8 cellular contexts compared by ENCODE assay signal in the genomic region with DNA sequence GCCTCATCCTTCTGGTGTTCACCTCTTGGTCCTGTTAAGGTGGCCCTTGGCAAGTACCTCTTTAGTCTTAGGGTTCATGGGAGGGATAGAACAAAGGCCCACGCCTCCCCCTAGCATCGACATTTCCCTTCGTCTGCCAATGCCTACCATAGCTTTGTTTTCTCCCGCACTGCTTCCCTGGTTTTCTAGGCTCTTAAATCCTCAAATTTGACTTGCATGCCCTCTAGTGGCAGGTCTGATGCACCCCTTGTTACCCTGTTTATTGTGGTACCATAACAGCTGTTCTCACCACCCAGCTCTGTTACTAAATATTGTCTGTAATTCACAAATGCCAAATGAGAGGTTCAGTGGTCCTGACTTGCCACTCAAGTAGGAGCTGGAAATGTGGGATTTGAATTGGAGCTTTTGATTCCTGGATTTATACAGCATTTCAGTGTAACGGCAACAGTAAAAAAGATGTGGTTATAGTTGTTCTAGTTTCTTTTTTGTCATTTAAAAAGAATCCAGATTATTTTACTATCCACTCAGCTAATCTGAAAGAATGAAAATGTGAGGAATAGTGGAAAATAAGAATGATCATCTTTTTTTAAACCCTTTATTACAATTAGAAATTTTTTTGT.
DNase-seq lines count a peak whose midpoint lies in the region; ATAC-seq, FAIRE-seq and TF ChIP-seq lines count a peak whose summit lies in the region.

No MANE protein-coding gene starts in this region.

- H3K27me3 ChIP-seq in astrocyte (ENCODE audit: insufficient read depth, low read length) (no peaks in the 10 kb centered on the region), hepatocyte (no peaks in the 10 kb centered on the region), smooth muscle cell (ENCODE audit: low read depth) (no peaks in the 10 kb centered on the region)

- no peaks in the 10 kb centered on the region for H3K9me3 Mint-ChIP-seq in astrocyte (ENCODE audit: unreplicated experiment)

- no peaks in the 10 kb centered on the region for H3K4me1 Mint-ChIP-seq in astrocyte (ENCODE audit: low read depth, unreplicated experiment)

- H3K36me3 ChIP-seq in astrocyte (ENCODE audit: insufficient read depth, low read length): no peaks in the 10 kb centered on the region
- no peaks in the 10 kb centered on the region for H3K36me3 ChIP-seq in hepatocyte (replicated peaks; ENCODE audit: insufficient read depth, low read depth)
- H3K36me3 ChIP-seq in smooth muscle cell (ENCODE audit: low read depth): no peaks in the 10 kb centered on the region

- TF ChIP-seq CTCF in astrocyte (IDR thresholded peaks at IDR 0.05; ENCODE audit: insufficient read depth, low read depth, low read length) (peak; percentile 70), hepatocyte (IDR thresholded peaks at IDR 0.05; ENCODE audit: poor library complexity) (peak; percentile 66), smooth muscle cell (IDR thresholded peaks at IDR 0.05; ENCODE audit: borderline replicate concordance, insufficient read depth, poor library complexity, severe bottlenecking) (peak; percentile 70)

- no peak overlapping the region for H3K27ac Mint-ChIP-seq in astrocyte (ENCODE audit: unreplicated experiment)

- H3K9ac ChIP-seq in astrocyte (ENCODE audit: low read length) (no peak overlapping the region), smooth muscle cell (ENCODE audit: low read depth) (no peak overlapping the region)

- no peaks in the 10 kb centered on the region for H3K27me3 Mint-ChIP-seq in astrocyte (ENCODE audit: low read depth, unreplicated experiment)

- H2AFZ ChIP-seq in astrocyte (ENCODE audit: low read depth, low read length): no peak overlapping the region
- H2AFZ ChIP-seq in hepatocyte: no peak overlapping the region
- H2AFZ ChIP-seq in smooth muscle cell (ENCODE audit: low read depth): no peak overlapping the region

- H3K27ac ChIP-seq in astrocyte (ENCODE audit: low read depth, low read length) (no peak overlapping the region), hepatocyte (no peak overlapping the region), smooth muscle cell (ENCODE audit: low read depth) (no peak overlapping the region)

- DNase-seq in Ammon's horn (ENCODE audit: low spot score) (peak; percentile 79), GM19240 (ENCODE audit: insufficient read length, low spot score) (peak; percentile 4), NCI-H1417 treated with DMSO at 0.1 percent for 48 hours (lab: John Stamatoyannopoulos, UW) (peak; percentile 29), SKM-1 (lab: John Stamatoyannopoulos, UW; ENCODE audit: unreplicated experiment) (peak; percentile 12), astrocyte (ENCODE audit: low read depth) (no peak), hepatocyte (ENCODE audit: low spot score) (peak; percentile 80), smooth muscle cell (lab: John Stamatoyannopoulos, UW; ENCODE audit: unreplicated experiment) (no peak)

- H3K4me3 Mint-ChIP-seq in astrocyte (ENCODE audit: unreplicated experiment): no peak overlapping the region

- ATAC-seq in HG03432 (IDR thresholded peaks at IDR 0.05; ENCODE audit: unreplicated experiment): no peak

- no peaks in the 10 kb centered on the region for H3K79me2 ChIP-seq in astrocyte (ENCODE audit: insufficient read depth, low read length)
- no peaks in the 10 kb centered on the region for H3K79me2 ChIP-seq in hepatocyte
- H3K79me2 ChIP-seq in smooth muscle cell (ENCODE audit: low read depth): no peaks in the 10 kb centered on the region

- WGBS in hepatocyte (ENCODE audit: low lambda C conversion rate, missing lambda C conversion rate): 41% methylated on average over 5 of the region's 5 CpGs
- WGBS in smooth muscle cell (ENCODE audit: low lambda C conversion rate): 27% methylated on average over 5 of the region's 5 CpGs

- no peaks in the 10 kb centered on the region for H3K36me3 Mint-ChIP-seq in astrocyte (ENCODE audit: low read depth, unreplicated experiment)

- H3K4me3 ChIP-seq in astrocyte (ENCODE audit: insufficient read depth, low read depth, low read length) (no peak overlapping the region), hepatocyte (no peak overlapping the region), smooth muscle cell (no peak overlapping the region)

- peak; percentile 99 for FAIRE-seq in astrocyte (lab: Jason Lieb, UNC)

- H3K9me2 ChIP-seq in hepatocyte (replicated peaks; ENCODE audit: insufficient read depth): no peaks in the 10 kb centered on the region

- no peak overlapping the region for H3K4me2 ChIP-seq in astrocyte (ENCODE audit: low read length)
- H3K4me2 ChIP-seq in hepatocyte: no peak overlapping the region
- H3K4me2 ChIP-seq in smooth muscle cell: no peak overlapping the region

- no peaks in the 10 kb centered on the region for H4K20me1 ChIP-seq in astrocyte (ENCODE audit: insufficient read depth, low read length)
- H4K20me1 ChIP-seq in hepatocyte (ENCODE audit: insufficient read depth, poor library complexity, severe bottlenecking): no peaks in the 10 kb centered on the region
- H4K20me1 ChIP-seq in smooth muscle cell (ENCODE audit: low read depth): no peaks in the 10 kb centered on the region

- no peaks in the 10 kb centered on the region for H3F3A ChIP-seq in smooth muscle cell (ENCODE audit: low read depth)

- H3K4me1 ChIP-seq in astrocyte (ENCODE audit: insufficient read depth, low read length) (no peaks in the 10 kb centered on the region), hepatocyte (ENCODE audit: insufficient read depth) (no peaks in the 10 kb centered on the region), smooth muscle cell (ENCODE audit: low read depth) (no peaks in the 10 kb centered on the region)

- no peaks in the 10 kb centered on the region for H3K9me3 ChIP-seq in astrocyte (ENCODE audit: insufficient read depth, low read depth, low read length)
- no peaks in the 10 kb centered on the region for H3K9me3 ChIP-seq in hepatocyte (ENCODE audit: low read depth)
- H3K9me3 ChIP-seq in smooth muscle cell (replicated peaks; ENCODE audit: low read depth): no peaks in the 10 kb centered on the region

Comparison
In these comparisons a context has a peak if more than half of its experiments do, and no peak if none do; other contexts are left out.
1. DNase-seq: peak in Ammon's horn (single experiment), GM19240 (single experiment), NCI-H1417 treated with DMSO at 0.1 percent for 48 hours (single experiment), SKM-1 (single experiment) and hepatocyte (single experiment); none in astrocyte (single experiment) and smooth muscle cell (single experiment).
2. Peak in every context shown above with its lines, with median percentiles within 50 percentile points of each other: CTCF ChIP-seq.